ENCODE assay signal across 22 cellular contexts in genomic region chr1:21237386-21238088, GRCh38. TPM values are rescaled to one million over a fixed set of nuclear protein-coding genes. Genes with fewer than 3 reads are reported as not detected.
A peak's percentile ranks its signal among the peaks of the same experiment; 100 is the strongest.
DNase-seq lines count a peak whose midpoint lies in the region; ATAC-seq, FAIRE-seq and TF ChIP-seq lines count a peak whose summit lies in the region.
"Had no signal": no experiment of that assay in that cellular context is flagged by ENCODE, and none has a peak within 500 bp of the region (broad histone marks: within the 10 kb centered on the region; RNA-seq: fewer than 3 reads in every experiment).

No MANE protein-coding gene starts in this region.

- H3K27me3 ChIP-seq in endothelial cell of umbilical vein (ENCODE audit: control insufficient read depth in 2 of 2, insufficient read depth in 2 of 2, low read length in 2 of 2), result no peaks in the 10 kb centered on the region
- H3K27me3 ChIP-seq in brain microvascular endothelial cell (replicated peaks), result no peaks in the 10 kb centered on the region
- H3K27me3 ChIP-seq: spleen had no signal

- TF ChIP-seq CTCF in endothelial cell of umbilical vein (IDR thresholded peaks at IDR 0.05; ENCODE audit: extremely low read depth in 1 of 2, insufficient read depth in 1 of 2, low read depth in 1 of 2, low read length in 2 of 2) (no peak), neural crest cell (conservative IDR thresholded peaks at IDR 0.05) (no peak), brain microvascular endothelial cell (IDR thresholded peaks at IDR 0.05; ENCODE audit: low read depth, low read length, missing control alignments) (no peak), nephron progenitor cell (IDR thresholded peaks at IDR 0.05) (no peak)

- no peaks in the 10 kb centered on the region for H3K36me3 Mint-ChIP-seq in neural crest cell (ENCODE audit: low read depth)
- H3K36me3 Mint-ChIP-seq in nephron progenitor cell (ENCODE audit: low read depth), result peaks cover 12% of the 10 kb centered on the region
- H3K36me3 Mint-ChIP-seq: natural killer cell had no signal

- no peaks in the 10 kb centered on the region for H3K79me2 ChIP-seq in endothelial cell of umbilical vein (ENCODE audit: control insufficient read depth, insufficient read depth, low read length)

- H3K4me1 ChIP-seq in endothelial cell of umbilical vein (ENCODE audit: control insufficient read depth, extremely low read depth, insufficient read depth, low read length), result no peaks in the 10 kb centered on the region
- H3K4me1 ChIP-seq: psoas muscle, spleen had no signal

- CTCF ChIA-PET in endothelial cell of umbilical vein (lab: Charles Lee), result interaction anchor here (0.8 to 1.2 kb wide), 6 partner anchors 14 to 131 kb away, joined by 3 to 7 read pairs (median 3); no protein-coding TSS in a partner anchor

- DNase-seq in Right ventricle myocardium inferior (ENCODE audit: missing footprints) (peak; percentile 69), cardiac septum (ENCODE audit: low spot score) (no peak), endothelial cell of umbilical vein (ENCODE audit: low read depth, low spot score) (no peak), neural crest cell (ENCODE audit: low read depth, low spot score) (no peak), pons (ENCODE audit: low spot score) (no peak), brain microvascular endothelial cell (no peak), nephron progenitor cell (no peak)
- no peak for DNase-seq in NK-92 treated with Interleukin-12 subunit alpha and Interleukin-12 subunit beta, amount 100 ng/mL, for 24 hours (lab: John Stamatoyannopoulos, UW)
- DNase-seq: activated gamma-delta T cell treated with Interleukin-2 at 50 U/mL for 16 hours; Calu3; effector memory CD8-positive, alpha-beta T cell; KBM-7; natural killer cell; NCI-H1694 treated with DMSO at 0.1 percent for 48 hours; NCI-H2227 treated with DMSO at 0.1 percent for 48 hours; NCI-H82; OCI-M1; psoas muscle; spleen had no signal

- H3K27ac ChIP-seq in endothelial cell of umbilical vein (ENCODE audit: insufficient read depth, low read depth, low read length), result no peak overlapping the region
- no peak overlapping the region for H3K27ac ChIP-seq in brain microvascular endothelial cell
- H3K27ac ChIP-seq: psoas muscle, SK-N-MC, spleen, VCaP had no signal

- dilution Hi-C loops in endothelial cell of umbilical vein (cut with MboI; ENCODE audit: extremely low pct_ligation_motif_present, low sequenced_read_pairs), result no loop called here

- peak; percentile 79 for ATAC-seq in Right ventricle myocardium inferior
- ATAC-seq: effector memory CD8-positive, alpha-beta T cell; natural killer cell; psoas muscle had no signal

- POLR2A ChIA-PET in endothelial cell of umbilical vein (lab: Charles Lee), result no interaction called here

- intact Hi-C loops in Right ventricle myocardium inferior (cut with DNase I), result loop anchor here (10.0 kb wide), 2 partner anchors 337 to 417 kb away; no protein-coding TSS in a partner anchor
- intact Hi-C loops in cardiac septum (cut with DNase I), result loop anchor here (5.0 kb wide), 1 partner anchor 420 kb away; no protein-coding TSS in a partner anchor
- intact Hi-C loops in endothelial cell of umbilical vein (cut with micrococcal nuclease), result no loop called here

- H4K20me1 ChIP-seq in endothelial cell of umbilical vein (replicated peaks; ENCODE audit: control insufficient read depth, extremely low read depth, insufficient read depth, low read length), result peaks cover 3% of the 10 kb centered on the region

- H3K9ac ChIP-seq in endothelial cell of umbilical vein (replicated peaks; ENCODE audit: extremely low read depth, insufficient read depth, low read length), result no peak overlapping the region

- H3K9me3 Mint-ChIP-seq in neural crest cell (no peaks in the 10 kb centered on the region), nephron progenitor cell (no peaks in the 10 kb centered on the region)
- H3K9me3 Mint-ChIP-seq: effector memory CD8-positive, alpha-beta T cell; natural killer cell had no signal

- no peak overlapping the region for H3K4me2 ChIP-seq in endothelial cell of umbilical vein (ENCODE audit: insufficient read depth, low read length)

- in situ Hi-C loops in brain microvascular endothelial cell (cut with HindIII; ENCODE audit: low pct_ligation_motif_present, low sequenced_read_pairs), result no loop called here

- H3K4me3 Mint-ChIP-seq in neural crest cell (no peak overlapping the region), nephron progenitor cell (no peak overlapping the region)
- H3K4me3 Mint-ChIP-seq: B cell; effector memory CD8-positive, alpha-beta T cell; natural killer cell had no signal

- no TSS peak for BruUV-seq in endothelial cell of umbilical vein (replicated peaks; lab: Mats Ljungman, UMichigan)

- H3K4me1 Mint-ChIP-seq in neural crest cell (peaks cover 23% of the 10 kb centered on the region), nephron progenitor cell (peaks cover 57% of the 10 kb centered on the region)
- H3K4me1 Mint-ChIP-seq: B cell had no signal

- no peaks in the 10 kb centered on the region for H3K9me3 ChIP-seq in endothelial cell of umbilical vein (replicated peaks; ENCODE audit: control insufficient read depth, insufficient read depth, low read length)
- H3K9me3 ChIP-seq: psoas muscle, spleen had no signal

- TF ChIP-seq POLR2A in endothelial cell of umbilical vein (IDR thresholded peaks at IDR 0.05; ENCODE audit: low read depth, low read length), result no peak

- no peaks in the 10 kb centered on the region for H3K27me3 Mint-ChIP-seq in neural crest cell (ENCODE audit: low read depth)
- peaks cover 4% of the 10 kb centered on the region for H3K27me3 Mint-ChIP-seq in nephron progenitor cell (ENCODE audit: low read depth, poor library complexity)
- H3K27me3 Mint-ChIP-seq: B cell; effector memory CD8-positive, alpha-beta T cell had no signal

- no peak overlapping the region for H2AFZ ChIP-seq in endothelial cell of umbilical vein (ENCODE audit: low read depth, low read length)

- H3K36me3 ChIP-seq in endothelial cell of umbilical vein (ENCODE audit: control insufficient read depth in 2 of 2, extremely low read depth in 1 of 2, insufficient read depth in 2 of 2, low read length in 2 of 2), result peaks cover 44 to 68% of the 10 kb centered on the region in 2 experiments
- peaks cover 53% of the 10 kb centered on the region for H3K36me3 ChIP-seq in brain microvascular endothelial cell (replicated peaks)

- H3K27ac Mint-ChIP-seq in neural crest cell (ENCODE audit: unreplicated experiment) (peak overlapping the region; percentile 39), nephron progenitor cell (no peak overlapping the region)
- H3K27ac Mint-ChIP-seq: B cell; effector memory CD8-positive, alpha-beta T cell; natural killer cell had no signal

- FAIRE-seq in endothelial cell of umbilical vein (lab: Jason Lieb, UNC), result peak; percentile 18

- no peaks in the 10 kb centered on the region for H3K9me1 ChIP-seq in endothelial cell of umbilical vein (replicated peaks; ENCODE audit: control insufficient read depth, extremely low read depth, insufficient read depth, low read length)

- H3K4me3 ChIP-seq in endothelial cell of umbilical vein (replicated peaks in 1 of 3; ENCODE audit: insufficient read depth in 1 of 3, low read depth in 1 of 3, low read length in 3 of 3), result no peak overlapping the region
- H3K4me3 ChIP-seq in brain microvascular endothelial cell (ENCODE audit: low read depth, low read length), result no peak overlapping the region
- H3K4me3 ChIP-seq: psoas muscle, SK-N-MC, spleen had no signal

TF ChIP-seq in endothelial cell of umbilical vein, 7 proteins besides CTCF, POLR2A, EP300 and RAD21:
- TF ChIP-seq GATA2 (IDR thresholded peaks at IDR 0.05; ENCODE audit: insufficient read depth, insufficient read length, low read depth, low read length) (no peak), POLR2AphosphoS5 (IDR thresholded peaks at IDR 0.05; ENCODE audit: insufficient read depth, low read depth, low read length) (no peak), EZH2 (IDR thresholded peaks at IDR 0.05; ENCODE audit: borderline replicate concordance, low read depth, low read length, severe bottlenecking) (no peak), FOS (IDR thresholded peaks at IDR 0.05; ENCODE audit: borderline replicate concordance, insufficient read depth, low read length) (no peak), MYC (IDR thresholded peaks at IDR 0.05; ENCODE audit: low read depth, low read length) (no peak), JUN (IDR thresholded peaks at IDR 0.05; ENCODE audit: borderline replicate concordance, insufficient read depth, insufficient read length, low read depth) (no peak), MAX (IDR thresholded peaks at IDR 0.05; ENCODE audit: insufficient read depth, insufficient read length) (no peak)

RNA-seq across cellular contexts. Expression of gene ECE1, which starts 52.7 kb away (rescaled TPM):
- 49.3 TPM for total RNA-seq in Right ventricle myocardium inferior
- total RNA-seq in cardiac septum, result 55.8 TPM
- 496 and 562 TPM in 2 replicates for total RNA-seq in endothelial cell of umbilical vein
- 437 and 521 TPM in 2 replicates for polyA plus RNA-seq in endothelial cell of umbilical vein
- 352 and 358 TPM in 2 replicates for polyA plus RNA-seq in endothelial cell of umbilical vein (2011; cell fraction: cytosol; rRNA removed)
- polyA plus RNA-seq in endothelial cell of umbilical vein (2011; cell fraction: nucleus; rRNA removed), result 291 and 306 TPM in 2 replicates
- polyA plus RNA-seq in endothelial cell of umbilical vein (2012), result 366 and 394 TPM in 2 replicates
- polyA minus RNA-seq in endothelial cell of umbilical vein, result 457 and 568 TPM in 2 replicates
- 16.8 TPM for polyA minus RNA-seq in endothelial cell of umbilical vein (2011; cell fraction: cytosol; rRNA and poly(A)+ RNA removed)
- polyA minus RNA-seq in endothelial cell of umbilical vein (2011; cell fraction: nucleus; rRNA and poly(A)+ RNA removed), result 172 and 244 TPM in 2 replicates
- 38.3 and 40.3 TPM in 2 replicates for total RNA-seq in neural crest cell
